Comparison of ENCODE assay signal across 1 cellular context in genomic region chr4:39353478-39354177, GRCh38.
TF ChIP-seq lines count a peak whose summit lies in the region.

No MANE protein-coding gene starts in this region.

TF ChIP-seq in GM12878, 131 proteins besides CTCF, POLR2A, EP300 and RAD21 (continued from another document and continues in another):
- TF ChIP-seq E2F4 (IDR thresholded peaks at IDR 0.05; ENCODE audit: low read depth, low read length) = no peak
- TF ChIP-seq SREBF2 (IDR thresholded peaks at IDR 0.05; ENCODE audit: low read length) = no peak
- TF ChIP-seq STAT3 (IDR thresholded peaks at IDR 0.05; ENCODE audit: low read depth, low read length) = no peak
- TF ChIP-seq ASH2L (IDR thresholded peaks at IDR 0.05; ENCODE audit: borderline replicate concordance, low read depth) = no peak
- peak; percentile 58 for TF ChIP-seq NBN (IDR thresholded peaks at IDR 0.05)
- TF ChIP-seq MTA2 (IDR thresholded peaks at IDR 0.05; ENCODE audit: low read depth) = peak; percentile 99
- TF ChIP-seq KDM1A (IDR thresholded peaks at IDR 0.05; ENCODE audit: borderline replicate concordance) = no peak
- no peak; the same call in 1 of the 2 replicates for TF ChIP-seq GATAD2B (conservative IDR thresholded peaks at IDR 0.05; ENCODE audit: low read depth)
- TF ChIP-seq PBX3 (IDR thresholded peaks at IDR 0.05; ENCODE audit: insufficient replicate concordance, low read depth, low read length) = no peak
- TF ChIP-seq RELB (IDR thresholded peaks at IDR 0.05; ENCODE audit: low read depth) = peak; percentile 84
- TF ChIP-seq FOS (IDR thresholded peaks at IDR 0.05; ENCODE audit: borderline replicate concordance, extremely low read depth, insufficient read length) = no peak
- no peak for TF ChIP-seq CHD1 (IDR thresholded peaks at IDR 0.05; ENCODE audit: low read depth, low read length)
- TF ChIP-seq MTA3 (IDR thresholded peaks at IDR 0.05; ENCODE audit: borderline replicate concordance, low read length) = peak; percentile 88; the same call in 1 of the 2 replicates
- TF ChIP-seq CHD4 (IDR thresholded peaks at IDR 0.05) = no peak
- no peak for TF ChIP-seq SMAD5 (IDR thresholded peaks at IDR 0.05; ENCODE audit: low read depth)
- TF ChIP-seq RCOR1 (conservative IDR thresholded peaks at IDR 0.05; ENCODE audit: low read depth, low read length) = no peak
- TF ChIP-seq TBL1XR1 (IDR thresholded peaks at IDR 0.05; ENCODE audit: low read depth, low read length) = no peak
- TF ChIP-seq STAT1 (conservative IDR thresholded peaks at IDR 0.05) = no peak
- TF ChIP-seq MYC (IDR thresholded peaks at IDR 0.05; ENCODE audit: insufficient read depth, insufficient read length, insufficient replicate concordance, low read length, severe bottlenecking) = no peak
- 0 out of 2 replicates have a peak, but pooled peaks have one; percentile 43 for TF ChIP-seq MXI1 (IDR thresholded peaks at IDR 0.05; ENCODE audit: low read depth, low read length)
- peak; percentile 53 for TF ChIP-seq RAD51 (IDR thresholded peaks at IDR 0.05)
- no peak for TF ChIP-seq HDAC6 (IDR thresholded peaks at IDR 0.05; ENCODE audit: unreplicated experiment)
- TF ChIP-seq EZH2 (IDR thresholded peaks at IDR 0.05; ENCODE audit: borderline replicate concordance, control insufficient read depth, low read depth, low read length) = no peak
- TF ChIP-seq POLR2AphosphoS2 (IDR thresholded peaks at IDR 0.05; ENCODE audit: low read depth, low read length) = no peak
- TF ChIP-seq ELK1 (IDR thresholded peaks at IDR 0.05; ENCODE audit: low read depth, low read length) = no peak
- no peak for TF ChIP-seq ZNF207 (IDR thresholded peaks at IDR 0.05; ENCODE audit: borderline replicate concordance)
- peak; percentile 48 for TF ChIP-seq MLLT1 (IDR thresholded peaks at IDR 0.05)
- TF ChIP-seq ATF7 (IDR thresholded peaks at IDR 0.05; ENCODE audit: low read depth) = peak; percentile 98
- no peak for TF ChIP-seq USF1 (IDR thresholded peaks at IDR 0.05; ENCODE audit: borderline replicate concordance, extremely low read length, insufficient read depth, low read depth, low read length)
- peak; percentile 74 for TF ChIP-seq IKZF1 (conservative IDR thresholded peaks at IDR 0.05)
- TF ChIP-seq NR2C2 (IDR thresholded peaks at IDR 0.05; ENCODE audit: borderline replicate concordance, control insufficient read depth, insufficient read length, low read depth) = no peak
- peak; percentile 41; the same call in 1 of the 2 replicates for TF ChIP-seq SPI1 (IDR thresholded peaks at IDR 0.05; ENCODE audit: borderline replicate concordance, insufficient read depth, low read depth, low read length)
- TF ChIP-seq ZBED1 (IDR thresholded peaks at IDR 0.05; ENCODE audit: borderline replicate concordance) = peak; percentile 90
- TF ChIP-seq RELA (IDR thresholded peaks at IDR 0.05; ENCODE audit: borderline replicate concordance, partially characterized antibody) = no peak
- TF ChIP-seq ZBTB11 (CRISPR knock-in tag; IDR thresholded peaks at IDR 0.05) = no peak
- peak; percentile 67; the same call in 1 of the 2 replicates for TF ChIP-seq BACH1 (IDR thresholded peaks at IDR 0.05; ENCODE audit: borderline replicate concordance)
- TF ChIP-seq YY1 (IDR thresholded peaks at IDR 0.05; ENCODE audit: low read depth, low read length) = no peak
- no peak for TF ChIP-seq RFX5 (IDR thresholded peaks at IDR 0.05; ENCODE audit: low read depth, low read length)
- peak; percentile 92 for TF ChIP-seq ATF2 (IDR thresholded peaks at IDR 0.05; ENCODE audit: low read length)
- TF ChIP-seq REST (IDR thresholded peaks at IDR 0.05; ENCODE audit: low read depth, low read length) = no peak
- no peak for TF ChIP-seq SRF (IDR thresholded peaks at IDR 0.05; ENCODE audit: low read depth in 2 of 2, low read length in 2 of 2)
- peak; percentile 55; the same call in 1 of the 2 replicates for TF ChIP-seq PKNOX1 (IDR thresholded peaks at IDR 0.05)
- peak; percentile 64; the same call in 1 of the 2 replicates for TF ChIP-seq BMI1 (IDR thresholded peaks at IDR 0.05; ENCODE audit: borderline replicate concordance)
